ENCODE assay signal across 8 cellular contexts in the genomic region with DNA sequence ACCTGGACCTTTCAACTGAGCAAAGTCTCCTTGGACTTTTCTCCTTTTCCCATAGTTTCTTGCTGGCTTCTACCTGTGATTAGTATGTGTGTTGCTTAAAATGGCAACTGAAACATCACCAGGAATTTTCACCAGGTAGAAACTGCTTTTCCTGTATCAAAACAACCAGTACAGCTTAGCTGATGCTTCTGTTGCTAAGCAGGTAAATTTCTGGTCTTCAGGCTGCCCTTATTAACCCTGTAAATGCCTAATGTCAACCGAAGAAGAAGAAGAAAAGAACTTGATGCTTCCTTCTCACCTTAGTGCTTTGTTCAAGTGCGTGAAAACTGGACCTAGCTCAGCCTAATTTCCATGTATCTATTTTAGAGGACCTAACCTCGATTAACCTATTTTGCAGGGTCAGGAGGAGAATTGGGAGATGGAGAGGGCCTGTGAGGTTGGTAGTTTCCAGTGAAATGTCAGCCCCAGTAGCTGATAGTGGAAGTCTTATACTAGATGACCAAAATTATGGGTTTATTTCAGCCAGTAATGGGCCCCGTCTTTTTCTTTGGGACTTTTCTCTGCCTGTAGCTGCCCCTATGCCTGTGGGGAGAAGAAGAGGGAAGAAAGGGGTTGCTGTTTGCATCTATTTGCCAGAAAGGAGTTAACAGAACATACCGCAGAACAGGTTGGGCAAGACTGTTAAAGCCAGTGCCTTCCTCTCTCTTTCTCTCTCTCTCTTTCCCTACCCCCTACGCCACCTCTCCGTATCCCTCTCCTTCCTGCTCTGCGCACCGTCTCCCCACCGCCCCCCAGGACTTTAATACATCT. TPM values are rescaled to one million over a fixed set of nuclear protein-coding genes. Genes with fewer than 3 reads are reported as not detected.
A peak's percentile ranks its signal among the peaks of the same experiment; 100 is the strongest.
DNase-seq lines count a peak whose midpoint lies in the region; ATAC-seq, FAIRE-seq and TF ChIP-seq lines count a peak whose summit lies in the region.

No MANE protein-coding gene starts in this region.

- H3K27me3 ChIP-seq in HepG2 (ENCODE audit: control insufficient read depth in 1 of 2, insufficient read depth in 2 of 2, low read length in 2 of 2): no peaks in the 10 kb centered on the region

- 90% methylated on average over 10 of the region's 10 CpGs for WGBS in HepG2 (ENCODE audit: low lambda C conversion rate)
- 77% methylated on average over 10 of the region's 10 CpGs for WGBS in urinary bladder

- CTCF ChIA-PET in activated CD8-positive, alpha-beta T cell treated with anti-CD3 and anti-CD28 coated beads for 36 hours (lab: Charles Lee): interaction anchor here (1.7 kb wide), 1 partner anchor 9 kb away, joined by 6 read pairs; no protein-coding TSS in a partner anchor
- CTCF ChIA-PET in HepG2 (lab: Yijun Ruan, JAX; ENCODE audit: low intra/inter-chr PET ratio, low total read pairs): no interaction called here

- H3K4me3 ChIP-seq in HepG2 (replicated peaks in 1 of 3; ENCODE audit: insufficient read depth in 1 of 3, low read depth in 2 of 3, low read length in 3 of 3) (no peak overlapping the region), urinary bladder (ENCODE audit: low read depth, low read length) (no peak overlapping the region)

- no peak for TF ChIP-seq POLR2A in HepG2 (IDR thresholded peaks at IDR 0.05; ENCODE audit: insufficient read depth in 1 of 2, low read depth in 2 of 2, low read length in 2 of 2)

- POLR2A ChIA-PET in activated CD8-positive, alpha-beta T cell treated with anti-CD3 and anti-CD28 coated beads for 36 hours (lab: Charles Lee): interaction anchor here (0.9 to 1.3 kb wide), 3 partner anchors 10 to 39 kb away, joined by 3 to 5 read pairs (median 4); no protein-coding TSS in a partner anchor
- POLR2A ChIA-PET in HepG2 (lab: Yijun Ruan, JAX): interaction anchor here (1.2 to 2.7 kb wide), 3 partner anchors 15 to 38 kb away, joined by 3 to 10 read pairs (median 4); partner anchors contain the start of gene RREB1

- H2AFZ ChIP-seq in HepG2 (ENCODE audit: low read length): no peak overlapping the region

- no peaks in the 10 kb centered on the region for H3K27me3 Mint-ChIP-seq in activated naive CD4-positive, alpha-beta T cell treated with anti-CD3 and anti-CD28 coated beads, Interleukin-2, amount 50 U/mL, for 24 hours
- no peaks in the 10 kb centered on the region for H3K27me3 Mint-ChIP-seq in activated CD8-positive, alpha-beta T cell treated with anti-CD3 and anti-CD28 coated beads for 36 hours

- H3K9ac ChIP-seq in HepG2 (ENCODE audit: insufficient read depth, low read depth, low read length): peak overlapping the region; percentile 54

- H3K4me2 ChIP-seq in HepG2 (ENCODE audit: low read depth, low read length): peak overlapping the region; percentile 52; the same call in 1 of the 2 replicates

- no peaks in the 10 kb centered on the region for H3K9me3 ChIP-seq in HepG2 (ENCODE audit: low read length)

- no peak for TF ChIP-seq EP300 in HepG2 (IDR thresholded peaks at IDR 0.05; ENCODE audit: low read depth in 2 of 2, low read length in 2 of 2)
- no peak for TF ChIP-seq EP300 in HepG2 (CRISPR knock-in tag; IDR thresholded peaks at IDR 0.05; ENCODE audit: borderline replicate concordance)

- H3K27ac ChIP-seq in HepG2 (ENCODE audit: extremely low read length, insufficient read depth, low read length) (peak overlapping the region; percentile 66), urinary bladder (ENCODE audit: low read depth) (peak overlapping the region; percentile 73)

- DNase-seq in activated naive CD4-positive, alpha-beta T cell (lab: John Stamatoyannopoulos, UW): no peak
- DNase-seq in activated CD8-positive, alpha-beta T cell treated with anti-CD3 and anti-CD28 coated beads for 36 hours: no peak
- DNase-seq in HepG2 (ENCODE audit: low spot score): no peak

- FAIRE-seq in HepG2 (lab: Jason Lieb, UNC): no peak

- peak overlapping the region; percentile 75 for H3K4me3 Mint-ChIP-seq in activated naive CD4-positive, alpha-beta T cell treated with anti-CD3 and anti-CD28 coated beads, Interleukin-2, amount 50 U/mL, for 24 hours
- peak overlapping the region; percentile 53 for H3K4me3 Mint-ChIP-seq in activated CD8-positive, alpha-beta T cell treated with anti-CD3 and anti-CD28 coated beads for 36 hours

- in situ Hi-C loops in HepG2 (cut with HindIII; ENCODE audit: extremely low pct_ligation_motif_present, low pct_unique_long_range_greater_than_20kb): no loop called here

- H3K4me1 Mint-ChIP-seq in activated naive CD4-positive, alpha-beta T cell treated with anti-CD3 and anti-CD28 coated beads, Interleukin-2, amount 50 U/mL, for 24 hours: peaks cover 85% of the 10 kb centered on the region
- H3K4me1 Mint-ChIP-seq in activated CD8-positive, alpha-beta T cell treated with anti-CD3 and anti-CD28 coated beads for 36 hours (ENCODE audit: low read depth): peaks cover 73% of the 10 kb centered on the region

- H3K36me3 ChIP-seq in HepG2 (replicated peaks in 1 of 2; ENCODE audit: control insufficient read depth in 1 of 2, insufficient read depth in 2 of 2, low read length in 2 of 2) (no peaks in the 10 kb centered on the region; a peak in 1 of 5 replicates), urinary bladder (ENCODE audit: insufficient read depth) (no peaks in the 10 kb centered on the region)

- TF ChIP-seq RAD21 in HepG2 (CRISPR knock-in tag; IDR thresholded peaks at IDR 0.05): no peak

- intact Hi-C loops in activated CD8-positive, alpha-beta T cell treated with anti-CD3 and anti-CD28 coated beads for 36 hours (cut with micrococcal nuclease): no loop called here
- intact Hi-C loops in HepG2 (cut with micrococcal nuclease; ENCODE audit: unreplicated experiment): loop anchor here (2.0 kb wide), 1 partner anchor 15 kb away; no protein-coding TSS in a partner anchor

- no peak for ATAC-seq in activated CD8-positive, alpha-beta T cell treated with anti-CD3 and anti-CD28 coated beads for 36 hours
- ATAC-seq in HepG2: no peak
- ATAC-seq in GM18861 (IDR thresholded peaks at IDR 0.05; ENCODE audit: unreplicated experiment): no peak
- no peak for ATAC-seq in GM19023 (IDR thresholded peaks at IDR 0.05; ENCODE audit: unreplicated experiment)
- ATAC-seq in GM21447 (IDR thresholded peaks at IDR 0.05; ENCODE audit: unreplicated experiment): no peak

- H3K4me1 ChIP-seq in HepG2 (ENCODE audit: insufficient read depth, low read length) (peaks cover 98% of the 10 kb centered on the region), urinary bladder (ENCODE audit: insufficient read depth) (peaks cover 6% of the 10 kb centered on the region)

- peak overlapping the region; percentile 86 for H3K27ac Mint-ChIP-seq in activated naive CD4-positive, alpha-beta T cell treated with anti-CD3 and anti-CD28 coated beads, Interleukin-2, amount 50 U/mL, for 24 hours
- peak overlapping the region; percentile 84 for H3K27ac Mint-ChIP-seq in activated CD8-positive, alpha-beta T cell treated with anti-CD3 and anti-CD28 coated beads for 36 hours

- peaks cover 6% of the 10 kb centered on the region; the same call in 1 of the 2 replicates for H4K20me1 ChIP-seq in HepG2 (ENCODE audit: insufficient read depth, low read length)

- no peaks in the 10 kb centered on the region for H3K9me3 Mint-ChIP-seq in activated naive CD4-positive, alpha-beta T cell treated with anti-CD3 and anti-CD28 coated beads, Interleukin-2, amount 50 U/mL, for 24 hours
- H3K9me3 Mint-ChIP-seq in activated CD8-positive, alpha-beta T cell treated with anti-CD3 and anti-CD28 coated beads for 36 hours: no peaks in the 10 kb centered on the region

- BruUV-seq in HepG2 (replicated peaks; lab: Mats Ljungman, UMichigan): no TSS peak

- no peak for TF ChIP-seq CTCF in activated CD8-positive, alpha-beta T cell treated with anti-CD3 and anti-CD28 coated beads for 36 hours (IDR thresholded peaks at IDR 0.05)
- no peak for TF ChIP-seq CTCF in HepG2 (CRISPR knock-in tag; IDR thresholded peaks at IDR 0.05)

- no peaks in the 10 kb centered on the region for H3K36me3 Mint-ChIP-seq in activated naive CD4-positive, alpha-beta T cell treated with anti-CD3 and anti-CD28 coated beads, Interleukin-2, amount 50 U/mL, for 24 hours
- peaks cover 2% of the 10 kb centered on the region for H3K36me3 Mint-ChIP-seq in activated CD8-positive, alpha-beta T cell treated with anti-CD3 and anti-CD28 coated beads for 36 hours (ENCODE audit: low read depth)

- H3K79me2 ChIP-seq in HepG2 (ENCODE audit: insufficient read depth, low read length): peaks cover 98% of the 10 kb centered on the region

RNA-seq across cellular contexts. Expression of gene RREB1, which starts 37.7 kb away (rescaled TPM):
- 10 to 100 TPM; 18.7 to 19.7 TPM for total RNA-seq in activated CD8-positive, alpha-beta T cell treated with anti-CD3 and anti-CD28 coated beads for 36 hours
- total RNA-seq in HepG2 (2016; rRNA removed; fragmentation: Illumina TruSeq; extraction: Trizol) (23.2 and 23.4 TPM in 2 replicates), urinary bladder (25.9 TPM)
- total RNA-seq in HepG2 (2016; cell fraction: cytosol; rRNA removed; fragmentation: Illumina TruSeq; extraction: Trizol; ENCODE audit: low read depth): 62.4 and 75.9 TPM in 2 replicates
- 21.2 and 23.3 TPM in 2 replicates for total RNA-seq in HepG2 (2016; cell fraction: insoluble cytoplasmic fraction; rRNA removed; fragmentation: Illumina TruSeq; extraction: Trizol)
- total RNA-seq in HepG2 (2016; cell fraction: membrane; rRNA removed; fragmentation: Illumina TruSeq; extraction: Trizol): 33.9 and 40.6 TPM in 2 replicates
- 50.2 and 60.1 TPM in 2 replicates for total RNA-seq in HepG2 (2016; cell fraction: nucleus; rRNA removed; fragmentation: Illumina TruSeq; extraction: Trizol)
- polyA plus RNA-seq in HepG2 (2011; rRNA removed) (6.1 and 6.2 TPM in 2 replicates), urinary bladder (10.8 TPM)
- polyA plus RNA-seq in HepG2 (2011; cell fraction: cytosol; rRNA removed): 3.7 and 4.4 TPM in 2 replicates
- polyA plus RNA-seq in HepG2 (2011; cell fraction: nucleus; rRNA removed): 24.2 and 27.1 TPM in 2 replicates
- 19.5 and 19.9 TPM in 2 replicates for polyA plus RNA-seq in HepG2 (2012)
- polyA plus RNA-seq in HepG2 (2016; cell fraction: cytosol; fragmentation: Illumina TruSeq; extraction: Trizol; ENCODE audit: low read depth): 0.71 and 1.1 TPM in 2 replicates
- 12.3 and 15.5 TPM in 2 replicates for polyA plus RNA-seq in HepG2 (2016; cell fraction: insoluble cytoplasmic fraction; fragmentation: Illumina TruSeq; extraction: Trizol; ENCODE audit: low read depth)
- 1.6 and 2.2 TPM in 2 replicates for polyA plus RNA-seq in HepG2 (2016; cell fraction: membrane; fragmentation: Illumina TruSeq; extraction: Trizol; ENCODE audit: low read depth)
- 45.7 and 47.4 TPM in 2 replicates for polyA plus RNA-seq in HepG2 (2016; cell fraction: nucleus; fragmentation: Illumina TruSeq; extraction: Trizol; ENCODE audit: insufficient read depth, low read depth)
- 33.6 and 65.0 TPM in 2 replicates for polyA minus RNA-seq in HepG2 (2011; rRNA and poly(A)+ RNA removed; ENCODE audit: low replicate concordance)
- polyA minus RNA-seq in HepG2 (2011; cell fraction: cytosol; rRNA and poly(A)+ RNA removed): 27.1 and 37.4 TPM in 2 replicates
- polyA minus RNA-seq in HepG2 (2011; cell fraction: nucleus; rRNA and poly(A)+ RNA removed): 65.6 and 67.6 TPM in 2 replicates
